In the genomic region with DNA sequence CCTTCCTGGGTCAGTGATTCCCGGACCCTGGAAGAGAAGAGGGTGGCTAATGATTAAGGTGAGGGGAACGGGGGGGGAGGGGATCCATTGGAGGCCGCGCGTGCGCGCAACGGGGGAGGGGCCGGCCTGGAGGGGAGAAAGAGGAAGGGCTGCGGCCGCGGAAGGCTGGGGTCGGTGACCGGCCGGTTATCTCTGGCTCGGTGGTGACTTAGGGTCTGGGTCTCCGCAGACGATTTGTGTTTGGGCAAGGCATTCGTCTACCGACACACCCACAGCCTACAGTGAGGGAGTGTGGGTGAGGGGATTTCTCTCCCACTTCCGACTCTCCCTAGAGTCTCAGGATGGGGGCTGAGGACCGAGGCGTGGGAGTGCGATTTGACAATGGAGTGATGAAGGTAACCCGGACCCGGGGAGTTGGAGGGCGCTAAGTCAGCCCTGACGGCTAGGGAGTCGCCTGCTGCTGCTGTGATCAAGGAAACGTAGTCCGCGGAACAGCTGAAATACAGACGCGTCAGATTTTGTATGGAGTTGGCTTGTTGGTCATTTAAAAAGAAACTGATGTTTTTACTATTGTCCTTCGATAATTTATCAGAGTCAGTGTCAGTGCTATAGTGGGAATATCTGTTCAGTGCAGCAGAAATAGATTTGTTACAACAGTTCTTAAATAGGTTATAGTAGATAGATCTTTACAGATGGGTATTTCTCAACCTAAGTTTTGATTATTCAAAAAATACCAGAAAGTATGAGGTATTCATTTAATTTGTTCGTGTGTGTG, we compare ENCODE assay signal across 1 cellular context.
A peak's percentile ranks its signal among the peaks of the same experiment; 100 is the strongest.
TF ChIP-seq lines count a peak whose summit lies in the region.

No MANE protein-coding gene starts in this region.

TF ChIP-seq in HepG2, 621 proteins besides CTCF, POLR2A, EP300 and RAD21 (continued from another document and continues in another):
- TF ChIP-seq ZSCAN20 (CRISPR knock-in tag; IDR thresholded peaks at IDR 0.05; ENCODE audit: borderline replicate concordance), result no peak; the same call in 1 of the 2 replicates
- no peak for TF ChIP-seq GZF1 (CRISPR knock-in tag; IDR thresholded peaks at IDR 0.05)
- no peak; the same call in 1 of the 2 replicates for TF ChIP-seq ZNF564 (CRISPR knock-in tag; IDR thresholded peaks at IDR 0.05)
- TF ChIP-seq, protein P1, sequence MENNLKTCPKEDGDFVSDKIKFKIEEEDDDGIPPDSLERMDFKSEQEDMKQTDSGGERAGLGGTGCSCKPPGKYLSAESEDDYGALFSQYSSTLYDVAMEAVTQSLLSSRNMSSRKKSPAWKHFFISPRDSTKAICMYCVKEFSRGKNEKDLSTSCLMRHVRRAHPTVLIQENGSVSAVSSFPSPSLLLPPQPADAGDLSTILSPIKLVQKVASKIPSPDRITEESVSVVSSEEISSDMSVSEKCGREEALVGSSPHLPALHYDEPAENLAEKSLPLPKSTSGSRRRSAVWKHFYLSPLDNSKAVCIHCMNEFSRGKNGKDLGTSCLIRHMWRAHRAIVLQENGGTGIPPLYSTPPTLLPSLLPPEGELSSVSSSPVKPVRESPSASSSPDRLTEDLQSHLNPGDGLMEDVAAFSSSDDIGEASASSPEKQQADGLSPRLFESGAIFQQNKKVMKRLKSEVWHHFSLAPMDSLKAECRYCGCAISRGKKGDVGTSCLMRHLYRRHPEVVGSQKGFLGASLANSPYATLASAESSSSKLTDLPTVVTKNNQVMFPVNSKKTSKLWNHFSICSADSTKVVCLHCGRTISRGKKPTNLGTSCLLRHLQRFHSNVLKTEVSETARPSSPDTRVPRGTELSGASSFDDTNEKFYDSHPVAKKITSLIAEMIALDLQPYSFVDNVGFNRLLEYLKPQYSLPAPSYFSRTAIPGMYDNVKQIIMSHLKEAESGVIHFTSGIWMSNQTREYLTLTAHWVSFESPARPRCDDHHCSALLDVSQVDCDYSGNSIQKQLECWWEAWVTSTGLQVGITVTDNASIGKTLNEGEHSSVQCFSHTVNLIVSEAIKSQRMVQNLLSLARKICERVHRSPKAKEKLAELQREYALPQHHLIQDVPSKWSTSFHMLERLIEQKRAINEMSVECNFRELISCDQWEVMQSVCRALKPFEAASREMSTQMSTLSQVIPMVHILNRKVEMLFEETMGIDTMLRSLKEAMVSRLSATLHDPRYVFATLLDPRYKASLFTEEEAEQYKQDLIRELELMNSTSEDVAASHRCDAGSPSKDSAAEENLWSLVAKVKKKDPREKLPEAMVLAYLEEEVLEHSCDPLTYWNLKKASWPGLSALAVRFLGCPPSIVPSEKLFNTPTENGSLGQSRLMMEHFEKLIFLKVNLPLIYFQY (CRISPR knock-in tag; IDR thresholded peaks at IDR 0.05; ENCODE audit: borderline replicate concordance), result 0 out of 2 replicates have a peak, but pooled peaks have one; percentile 23
- TF ChIP-seq, protein P2, sequence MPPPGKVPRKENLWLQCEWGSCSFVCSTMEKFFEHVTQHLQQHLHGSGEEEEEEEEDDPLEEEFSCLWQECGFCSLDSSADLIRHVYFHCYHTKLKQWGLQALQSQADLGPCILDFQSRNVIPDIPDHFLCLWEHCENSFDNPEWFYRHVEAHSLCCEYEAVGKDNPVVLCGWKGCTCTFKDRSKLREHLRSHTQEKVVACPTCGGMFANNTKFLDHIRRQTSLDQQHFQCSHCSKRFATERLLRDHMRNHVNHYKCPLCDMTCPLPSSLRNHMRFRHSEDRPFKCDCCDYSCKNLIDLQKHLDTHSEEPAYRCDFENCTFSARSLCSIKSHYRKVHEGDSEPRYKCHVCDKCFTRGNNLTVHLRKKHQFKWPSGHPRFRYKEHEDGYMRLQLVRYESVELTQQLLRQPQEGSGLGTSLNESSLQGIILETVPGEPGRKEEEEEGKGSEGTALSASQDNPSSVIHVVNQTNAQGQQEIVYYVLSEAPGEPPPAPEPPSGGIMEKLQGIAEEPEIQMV (CRISPR knock-in tag; IDR thresholded peaks at IDR 0.05; ENCODE audit: low read depth), result 0 out of 2 replicates have a peak, but pooled peaks have one; percentile 57
- no peak for TF ChIP-seq SOX13 (IDR thresholded peaks at IDR 0.05)
- no peak; a peak in 1 of 4 replicates for TF ChIP-seq SOX13 (CRISPR knock-in tag; conservative IDR thresholded peaks at IDR 0.05 in 1 of 2, IDR thresholded peaks at IDR 0.05 in 1 of 2)
- TF ChIP-seq CHD2 (IDR thresholded peaks at IDR 0.05; ENCODE audit: low read depth, low read length), result peak; percentile 36; the same call in 1 of the 2 replicates
- TF ChIP-seq NFE2L1 (CRISPR knock-in tag; IDR thresholded peaks at IDR 0.05; ENCODE audit: borderline replicate concordance), result no peak
- no peak for TF ChIP-seq PCBP2 (optimal IDR thresholded peaks at IDR 0.05; ENCODE audit: low read depth, low read length, poor library complexity, severe bottlenecking)
- TF ChIP-seq ZFP36L2 (CRISPR knock-in tag; IDR thresholded peaks at IDR 0.05), result no peak
- TF ChIP-seq GABPB1 (CRISPR knock-in tag; IDR thresholded peaks at IDR 0.05), result peak; percentile 37
- TF ChIP-seq ZNF777 (CRISPR knock-in tag; IDR thresholded peaks at IDR 0.05), result peak; percentile 55
- 0 out of 2 replicates have a peak, but pooled peaks have one; percentile 25 for TF ChIP-seq RARA (CRISPR knock-in tag; IDR thresholded peaks at IDR 0.05)
- peak; percentile 16; the same call in 1 of the 2 replicates for TF ChIP-seq ZNF501 (CRISPR knock-in tag; IDR thresholded peaks at IDR 0.05)
- TF ChIP-seq, protein P3, sequence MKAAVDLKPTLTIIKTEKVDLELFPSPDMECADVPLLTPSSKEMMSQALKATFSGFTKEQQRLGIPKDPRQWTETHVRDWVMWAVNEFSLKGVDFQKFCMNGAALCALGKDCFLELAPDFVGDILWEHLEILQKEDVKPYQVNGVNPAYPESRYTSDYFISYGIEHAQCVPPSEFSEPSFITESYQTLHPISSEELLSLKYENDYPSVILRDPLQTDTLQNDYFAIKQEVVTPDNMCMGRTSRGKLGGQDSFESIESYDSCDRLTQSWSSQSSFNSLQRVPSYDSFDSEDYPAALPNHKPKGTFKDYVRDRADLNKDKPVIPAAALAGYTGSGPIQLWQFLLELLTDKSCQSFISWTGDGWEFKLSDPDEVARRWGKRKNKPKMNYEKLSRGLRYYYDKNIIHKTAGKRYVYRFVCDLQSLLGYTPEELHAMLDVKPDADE (CRISPR knock-in tag; IDR thresholded peaks at IDR 0.05), result no peak
- TF ChIP-seq, protein P4, sequence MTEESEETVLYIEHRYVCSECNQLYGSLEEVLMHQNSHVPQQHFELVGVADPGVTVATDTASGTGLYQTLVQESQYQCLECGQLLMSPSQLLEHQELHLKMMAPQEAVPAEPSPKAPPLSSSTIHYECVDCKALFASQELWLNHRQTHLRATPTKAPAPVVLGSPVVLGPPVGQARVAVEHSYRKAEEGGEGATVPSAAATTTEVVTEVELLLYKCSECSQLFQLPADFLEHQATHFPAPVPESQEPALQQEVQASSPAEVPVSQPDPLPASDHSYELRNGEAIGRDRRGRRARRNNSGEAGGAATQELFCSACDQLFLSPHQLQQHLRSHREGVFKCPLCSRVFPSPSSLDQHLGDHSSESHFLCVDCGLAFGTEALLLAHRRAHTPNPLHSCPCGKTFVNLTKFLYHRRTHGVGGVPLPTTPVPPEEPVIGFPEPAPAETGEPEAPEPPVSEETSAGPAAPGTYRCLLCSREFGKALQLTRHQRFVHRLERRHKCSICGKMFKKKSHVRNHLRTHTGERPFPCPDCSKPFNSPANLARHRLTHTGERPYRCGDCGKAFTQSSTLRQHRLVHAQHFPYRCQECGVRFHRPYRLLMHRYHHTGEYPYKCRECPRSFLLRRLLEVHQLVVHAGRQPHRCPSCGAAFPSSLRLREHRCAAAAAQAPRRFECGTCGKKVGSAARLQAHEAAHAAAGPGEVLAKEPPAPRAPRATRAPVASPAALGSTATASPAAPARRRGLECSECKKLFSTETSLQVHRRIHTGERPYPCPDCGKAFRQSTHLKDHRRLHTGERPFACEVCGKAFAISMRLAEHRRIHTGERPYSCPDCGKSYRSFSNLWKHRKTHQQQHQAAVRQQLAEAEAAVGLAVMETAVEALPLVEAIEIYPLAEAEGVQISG (CRISPR knock-in tag; IDR thresholded peaks at IDR 0.05), result peak; percentile 23; the same call in 1 of the 2 replicates
- TF ChIP-seq KLF6 (CRISPR knock-in tag; IDR thresholded peaks at IDR 0.05), result peak; percentile 50; the same call in 1 of the 2 replicates
- TF ChIP-seq, protein P5, sequence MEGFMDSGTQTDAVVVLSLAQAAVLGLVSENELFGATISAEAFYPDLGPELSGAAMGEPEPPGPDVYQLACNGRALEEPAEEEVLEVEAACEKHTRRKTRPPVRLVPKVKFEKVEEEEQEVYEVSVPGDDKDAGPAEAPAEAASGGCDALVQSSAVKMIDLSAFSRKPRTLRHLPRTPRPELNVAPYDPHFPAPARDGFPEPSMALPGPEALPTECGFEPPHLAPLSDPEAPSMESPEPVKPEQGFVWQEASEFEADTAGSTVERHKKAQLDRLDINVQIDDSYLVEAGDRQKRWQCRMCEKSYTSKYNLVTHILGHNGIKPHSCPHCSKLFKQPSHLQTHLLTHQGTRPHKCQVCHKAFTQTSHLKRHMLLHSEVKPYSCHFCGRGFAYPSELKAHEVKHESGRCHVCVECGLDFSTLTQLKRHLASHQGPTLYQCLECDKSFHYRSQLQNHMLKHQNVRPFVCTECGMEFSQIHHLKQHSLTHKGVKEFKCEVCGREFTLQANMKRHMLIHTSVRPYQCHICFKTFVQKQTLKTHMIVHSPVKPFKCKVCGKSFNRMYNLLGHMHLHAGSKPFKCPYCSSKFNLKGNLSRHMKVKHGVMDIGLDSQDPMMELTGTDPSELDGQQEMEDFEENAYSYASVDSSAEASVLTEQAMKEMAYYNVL (CRISPR knock-in tag; IDR thresholded peaks at IDR 0.05; ENCODE audit: borderline replicate concordance), result peak; percentile 64; the same call in 1 of the 2 replicates
- TF ChIP-seq ZNF350 (CRISPR knock-in tag; IDR thresholded peaks at IDR 0.05; ENCODE audit: borderline replicate concordance, low read depth), result 0 out of 2 replicates have a peak, but pooled peaks have one; percentile 70
- TF ChIP-seq NFIC (IDR thresholded peaks at IDR 0.05; ENCODE audit: low read length), result no peak
- TF ChIP-seq, protein P6, sequence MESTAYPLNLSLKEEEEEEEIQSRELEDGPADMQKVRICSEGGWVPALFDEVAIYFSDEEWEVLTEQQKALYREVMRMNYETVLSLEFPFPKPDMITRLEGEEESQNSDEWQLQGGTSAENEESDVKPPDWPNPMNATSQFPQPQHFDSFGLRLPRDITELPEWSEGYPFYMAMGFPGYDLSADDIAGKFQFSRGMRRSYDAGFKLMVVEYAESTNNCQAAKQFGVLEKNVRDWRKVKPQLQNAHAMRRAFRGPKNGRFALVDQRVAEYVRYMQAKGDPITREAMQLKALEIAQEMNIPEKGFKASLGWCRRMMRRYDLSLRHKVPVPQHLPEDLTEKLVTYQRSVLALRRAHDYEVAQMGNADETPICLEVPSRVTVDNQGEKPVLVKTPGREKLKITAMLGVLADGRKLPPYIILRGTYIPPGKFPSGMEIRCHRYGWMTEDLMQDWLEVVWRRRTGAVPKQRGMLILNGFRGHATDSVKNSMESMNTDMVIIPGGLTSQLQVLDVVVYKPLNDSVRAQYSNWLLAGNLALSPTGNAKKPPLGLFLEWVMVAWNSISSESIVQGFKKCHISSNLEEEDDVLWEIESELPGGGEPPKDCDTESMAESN (CRISPR knock-in tag; conservative IDR thresholded peaks at IDR 0.05), result 0 out of 2 replicates have a peak, but pooled peaks have one; percentile 34
- TF ChIP-seq, protein P7, sequence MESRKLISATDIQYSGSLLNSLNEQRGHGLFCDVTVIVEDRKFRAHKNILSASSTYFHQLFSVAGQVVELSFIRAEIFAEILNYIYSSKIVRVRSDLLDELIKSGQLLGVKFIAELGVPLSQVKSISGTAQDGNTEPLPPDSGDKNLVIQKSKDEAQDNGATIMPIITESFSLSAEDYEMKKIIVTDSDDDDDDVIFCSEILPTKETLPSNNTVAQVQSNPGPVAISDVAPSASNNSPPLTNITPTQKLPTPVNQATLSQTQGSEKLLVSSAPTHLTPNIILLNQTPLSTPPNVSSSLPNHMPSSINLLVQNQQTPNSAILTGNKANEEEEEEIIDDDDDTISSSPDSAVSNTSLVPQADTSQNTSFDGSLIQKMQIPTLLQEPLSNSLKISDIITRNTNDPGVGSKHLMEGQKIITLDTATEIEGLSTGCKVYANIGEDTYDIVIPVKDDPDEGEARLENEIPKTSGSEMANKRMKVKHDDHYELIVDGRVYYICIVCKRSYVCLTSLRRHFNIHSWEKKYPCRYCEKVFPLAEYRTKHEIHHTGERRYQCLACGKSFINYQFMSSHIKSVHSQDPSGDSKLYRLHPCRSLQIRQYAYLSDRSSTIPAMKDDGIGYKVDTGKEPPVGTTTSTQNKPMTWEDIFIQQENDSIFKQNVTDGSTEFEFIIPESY (CRISPR knock-in tag; IDR thresholded peaks at IDR 0.05), result no peak
- TF ChIP-seq TBL1XR1 (IDR thresholded peaks at IDR 0.05; ENCODE audit: borderline replicate concordance, low read length, partially characterized antibody), result peak; percentile 13
- no peak for TF ChIP-seq ZNF326 (CRISPR knock-in tag; IDR thresholded peaks at IDR 0.05; ENCODE audit: borderline replicate concordance)
- TF ChIP-seq ZNF317 (CRISPR knock-in tag; IDR thresholded peaks at IDR 0.05), result peak; percentile 48; the same call in 1 of the 2 replicates
- TF ChIP-seq RXRB (CRISPR knock-in tag; IDR thresholded peaks at IDR 0.05; ENCODE audit: borderline replicate concordance), result peak; percentile 95
- peak; percentile 22; the same call in 1 of the 2 replicates for TF ChIP-seq FOSL2 (CRISPR knock-in tag; IDR thresholded peaks at IDR 0.05)
- TF ChIP-seq KLF13 (CRISPR knock-in tag; IDR thresholded peaks at IDR 0.05), result no peak
- TF ChIP-seq, protein P8, sequence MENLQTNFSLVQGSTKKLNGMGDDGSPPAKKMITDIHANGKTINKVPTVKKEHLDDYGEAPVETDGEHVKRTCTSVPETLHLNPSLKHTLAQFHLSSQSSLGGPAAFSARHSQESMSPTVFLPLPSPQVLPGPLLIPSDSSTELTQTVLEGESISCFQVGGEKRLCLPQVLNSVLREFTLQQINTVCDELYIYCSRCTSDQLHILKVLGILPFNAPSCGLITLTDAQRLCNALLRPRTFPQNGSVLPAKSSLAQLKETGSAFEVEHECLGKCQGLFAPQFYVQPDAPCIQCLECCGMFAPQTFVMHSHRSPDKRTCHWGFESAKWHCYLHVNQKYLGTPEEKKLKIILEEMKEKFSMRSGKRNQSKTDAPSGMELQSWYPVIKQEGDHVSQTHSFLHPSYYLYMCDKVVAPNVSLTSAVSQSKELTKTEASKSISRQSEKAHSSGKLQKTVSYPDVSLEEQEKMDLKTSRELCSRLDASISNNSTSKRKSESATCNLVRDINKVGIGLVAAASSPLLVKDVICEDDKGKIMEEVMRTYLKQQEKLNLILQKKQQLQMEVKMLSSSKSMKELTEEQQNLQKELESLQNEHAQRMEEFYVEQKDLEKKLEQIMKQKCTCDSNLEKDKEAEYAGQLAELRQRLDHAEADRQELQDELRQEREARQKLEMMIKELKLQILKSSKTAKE (CRISPR knock-in tag; IDR thresholded peaks at IDR 0.05; ENCODE audit: borderline replicate concordance), result peak; percentile 25; the same call in 1 of the 2 replicates
- no peak for TF ChIP-seq NFE2L2 (IDR thresholded peaks at IDR 0.05; ENCODE audit: low read length)
- no peak for TF ChIP-seq ZNF138 (CRISPR knock-in tag; IDR thresholded peaks at IDR 0.05; ENCODE audit: low read depth)
- TF ChIP-seq MIXL1 (CRISPR knock-in tag; IDR thresholded peaks at IDR 0.05), result peak; percentile 64; the same call in 1 of the 2 replicates
- TF ChIP-seq BRD4 (CRISPR knock-in tag; IDR thresholded peaks at IDR 0.05), result peak; percentile 51; the same call in 1 of the 2 replicates
- no peak for TF ChIP-seq REXO4 (CRISPR knock-in tag; IDR thresholded peaks at IDR 0.05; ENCODE audit: borderline replicate concordance)
- no peak for TF ChIP-seq ZBTB1 (CRISPR knock-in tag; IDR thresholded peaks at IDR 0.05; ENCODE audit: borderline replicate concordance)
